In the genomic region with DNA sequence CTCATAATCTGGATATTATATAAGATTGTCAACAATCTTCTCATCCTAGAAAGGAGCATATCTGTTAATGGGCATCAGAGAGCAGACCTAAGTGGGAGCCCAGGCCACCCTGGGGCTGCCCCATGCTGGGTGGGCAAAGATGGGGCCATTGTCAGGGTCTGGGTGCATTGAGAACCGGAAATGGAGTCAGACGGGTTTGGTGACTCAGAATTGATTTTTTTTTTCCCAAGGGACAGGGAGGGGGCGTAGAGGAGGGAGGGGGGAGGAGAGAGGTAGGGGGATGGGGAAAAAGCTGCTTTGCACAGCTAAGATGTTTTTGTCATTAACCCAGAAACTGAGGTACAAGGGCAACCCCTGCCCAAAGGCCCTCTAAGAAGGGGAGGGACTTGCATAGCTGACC, we compare ENCODE assay signal across 8 cellular contexts. TPM values are rescaled to one million over a fixed set of nuclear protein-coding genes. Genes with fewer than 3 reads are reported as not detected.
A peak's percentile ranks its signal among the peaks of the same experiment; 100 is the strongest.
DNase-seq lines count a peak whose midpoint lies in the region; ATAC-seq and TF ChIP-seq lines count a peak whose summit lies in the region.

No MANE protein-coding gene starts in this region.

- H3K4me3 Mint-ChIP-seq in activated T-helper 17 cell treated with anti-CD3 and anti-CD28 coated beads, Interleukin-2, amount 50 U/mL, for 72 hours: peak overlapping the region; percentile 91

- no peaks in the 10 kb centered on the region for H3K4me1 ChIP-seq in HEK293 (ENCODE audit: control insufficient read depth, insufficient read depth, low read length)
- H3K4me1 ChIP-seq in lower lobe of right lung: peaks cover 14% of the 10 kb centered on the region
- peaks cover 15% of the 10 kb centered on the region for H3K4me1 ChIP-seq in body of pancreas
- peaks cover 7% of the 10 kb centered on the region for H3K4me1 ChIP-seq in prostate gland (replicated peaks)

- peak overlapping the region; percentile 87 for H3K27ac Mint-ChIP-seq in activated T-helper 17 cell treated with anti-CD3 and anti-CD28 coated beads, Interleukin-2, amount 50 U/mL, for 72 hours

- DNase-seq in BJ (ENCODE audit: low read depth) (no peak), lower lobe of right lung (no peak), ecto neural progenitor cell (ENCODE audit: low spot score) (no peak), GM19240 (ENCODE audit: insufficient read length, low spot score) (no peak), body of pancreas (no peak), prostate gland (ENCODE audit: low spot score) (no peak)

- peaks cover 35% of the 10 kb centered on the region for H3K36me3 Mint-ChIP-seq in activated T-helper 17 cell treated with anti-CD3 and anti-CD28 coated beads, Interleukin-2, amount 50 U/mL, for 72 hours (ENCODE audit: low read depth)

- H3K27ac ChIP-seq in HEK293 (ENCODE audit: extremely low read depth, low read depth, low read length): no peak overlapping the region
- no peak overlapping the region for H3K27ac ChIP-seq in lower lobe of right lung
- no peak overlapping the region for H3K27ac ChIP-seq in body of pancreas
- H3K27ac ChIP-seq in prostate gland: no peak overlapping the region

- H3K4me3 ChIP-seq in BJ (ENCODE audit: low read depth, low read length) (peak overlapping the region; percentile 65), HEK293 (ENCODE audit: low read depth, low read length) (peak overlapping the region; percentile 60; the same call in 1 of the 2 replicates), lower lobe of right lung (peak overlapping the region; percentile 68), body of pancreas (no peak overlapping the region), prostate gland (no peak overlapping the region)

- CTCF ChIA-PET in BJ (lab: Yijun Ruan, JAX) (interaction anchor here (2.7 to 32.2 kb wide), 3 partner anchors 9 to 49 kb away, joined by 12 to 1371 read pairs (median 14); a partner anchor contains a TSS), HEK293 (lab: Yijun Ruan, JAX) (interaction anchor here (0.6 to 36.3 kb wide), 4 partner anchors 8 to 372 kb away, joined by 3 to 1152 read pairs (median 22); a partner anchor contains a TSS)

- POLR2A ChIA-PET in BJ (lab: Charles Lee): no interaction called here
- POLR2A ChIA-PET in HEK293 (lab: Yijun Ruan, JAX): interaction anchor here (1.2 kb wide), 1 partner anchor 59 kb away, joined by 3 read pairs; no protein-coding TSS in a partner anchor

- intact Hi-C loops in lower lobe of right lung (cut with DNase I) (no loop called here), body of pancreas (cut with DNase I) (loop anchor here (5.0 kb wide), 1 partner anchor 42 kb away; no protein-coding TSS in a partner anchor), prostate gland (cut with DNase I) (no loop called here)

- no peaks in the 10 kb centered on the region for H3K9me3 ChIP-seq in HEK293 (ENCODE audit: control insufficient read depth, insufficient read depth, low read depth, low read length)
- H3K9me3 ChIP-seq in lower lobe of right lung: no peaks in the 10 kb centered on the region
- H3K9me3 ChIP-seq in body of pancreas: no peaks in the 10 kb centered on the region
- no peaks in the 10 kb centered on the region for H3K9me3 ChIP-seq in prostate gland

- H3K36me3 ChIP-seq in BJ (ENCODE audit: control insufficient read depth, insufficient read depth, low read length) (peaks cover 32% of the 10 kb centered on the region), HEK293 (ENCODE audit: control insufficient read depth in 2 of 2, insufficient read depth in 1 of 2, low read length in 2 of 2) (peaks cover 0 to 36% of the 10 kb centered on the region in 2 experiments; a peak in 1 of 3 replicates), lower lobe of right lung (peaks cover 25% of the 10 kb centered on the region), body of pancreas (replicated peaks in 1 of 2; ENCODE audit: insufficient read depth in 1 of 2, low read depth in 2 of 2) (no peaks in the 10 kb centered on the region), prostate gland (no peaks in the 10 kb centered on the region)

- H3K27me3 Mint-ChIP-seq in activated T-helper 17 cell treated with anti-CD3 and anti-CD28 coated beads, Interleukin-2, amount 50 U/mL, for 72 hours: no peaks in the 10 kb centered on the region

- ATAC-seq in activated T-helper 17 cell treated with anti-CD3 and anti-CD28 coated beads, Interleukin-2, amount 50 U/mL, for 72 hours (replicated peaks): no peak
- ATAC-seq in lower lobe of right lung (no peak), body of pancreas (no peak)

- H3K9me3 Mint-ChIP-seq in activated T-helper 17 cell treated with anti-CD3 and anti-CD28 coated beads, Interleukin-2, amount 50 U/mL, for 72 hours: no peaks in the 10 kb centered on the region

- no peaks in the 10 kb centered on the region for H3K27me3 ChIP-seq in BJ (ENCODE audit: control insufficient read depth, insufficient read depth, low read length)
- no peaks in the 10 kb centered on the region for H3K27me3 ChIP-seq in lower lobe of right lung (ENCODE audit: low read depth)
- H3K27me3 ChIP-seq in body of pancreas: no peaks in the 10 kb centered on the region
- H3K27me3 ChIP-seq in prostate gland (replicated peaks; ENCODE audit: insufficient read depth): no peaks in the 10 kb centered on the region

- TF ChIP-seq CTCF in BJ (IDR thresholded peaks at IDR 0.05; ENCODE audit: insufficient read depth, low read depth, low read length) (no peak), HEK293 (tag by site-specific recombination; IDR thresholded peaks at IDR 0.05) (no peak), lower lobe of right lung (IDR thresholded peaks at IDR 0.05) (no peak), body of pancreas (IDR thresholded peaks at IDR 0.05) (no peak), prostate gland (IDR thresholded peaks at IDR 0.05) (no peak)

- no peak for TF ChIP-seq POLR2A in body of pancreas (IDR thresholded peaks at IDR 0.05)
- no peak for TF ChIP-seq POLR2A in prostate gland (IDR thresholded peaks at IDR 0.05)

- peaks cover 24% of the 10 kb centered on the region for H3K4me1 Mint-ChIP-seq in activated T-helper 17 cell treated with anti-CD3 and anti-CD28 coated beads, Interleukin-2, amount 50 U/mL, for 72 hours

- 6 to 8% methylated on average over 3 of the region's 3 CpGs for WGBS in body of pancreas, 2 donors
- WGBS in prostate gland: 14% methylated on average over 3 of the region's 3 CpGs

TF ChIP-seq in HEK293, 187 proteins besides CTCF, POLR2A, EP300 and RAD21 (continues in another document):
- peak; percentile 71 for TF ChIP-seq ZIC2 (tag by site-specific recombination; IDR thresholded peaks at IDR 0.05)
- TF ChIP-seq, protein P1, sequence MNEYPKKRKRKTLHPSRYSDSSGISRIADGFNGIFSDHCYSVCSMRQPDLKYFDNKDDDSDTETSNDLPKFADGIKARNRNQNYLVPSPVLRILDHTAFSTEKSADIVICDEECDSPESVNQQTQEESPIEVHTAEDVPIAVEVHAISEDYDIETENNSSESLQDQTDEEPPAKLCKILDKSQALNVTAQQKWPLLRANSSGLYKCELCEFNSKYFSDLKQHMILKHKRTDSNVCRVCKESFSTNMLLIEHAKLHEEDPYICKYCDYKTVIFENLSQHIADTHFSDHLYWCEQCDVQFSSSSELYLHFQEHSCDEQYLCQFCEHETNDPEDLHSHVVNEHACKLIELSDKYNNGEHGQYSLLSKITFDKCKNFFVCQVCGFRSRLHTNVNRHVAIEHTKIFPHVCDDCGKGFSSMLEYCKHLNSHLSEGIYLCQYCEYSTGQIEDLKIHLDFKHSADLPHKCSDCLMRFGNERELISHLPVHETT (tag by site-specific recombination; IDR thresholded peaks at IDR 0.05): no peak
- TF ChIP-seq GLIS2 (tag by site-specific recombination; IDR thresholded peaks at IDR 0.05): 0 out of 2 replicates have a peak, but pooled peaks have one; percentile 11
- TF ChIP-seq, protein P2, sequence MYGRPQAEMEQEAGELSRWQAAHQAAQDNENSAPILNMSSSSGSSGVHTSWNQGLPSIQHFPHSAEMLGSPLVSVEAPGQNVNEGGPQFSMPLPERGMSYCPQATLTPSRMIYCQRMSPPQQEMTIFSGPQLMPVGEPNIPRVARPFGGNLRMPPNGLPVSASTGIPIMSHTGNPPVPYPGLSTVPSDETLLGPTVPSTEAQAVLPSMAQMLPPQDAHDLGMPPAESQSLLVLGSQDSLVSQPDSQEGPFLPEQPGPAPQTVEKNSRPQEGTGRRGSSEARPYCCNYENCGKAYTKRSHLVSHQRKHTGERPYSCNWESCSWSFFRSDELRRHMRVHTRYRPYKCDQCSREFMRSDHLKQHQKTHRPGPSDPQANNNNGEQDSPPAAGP (tag by site-specific recombination; IDR thresholded peaks at IDR 0.05): peak; percentile 42; the same call in 1 of the 2 replicates
- no peak for TF ChIP-seq OVOL3 (tag by site-specific recombination; IDR thresholded peaks at IDR 0.05)
- TF ChIP-seq SETDB1 (IDR thresholded peaks at IDR 0.05; ENCODE audit: insufficient read length, low read length): no peak

RNA-seq across cellular contexts. Expression of a gene that starts 1.3 kb away (rescaled TPM):
- 5.7 and 8.7 TPM in 2 replicates for polyA plus RNA-seq in BJ (2011; rRNA removed)
- polyA minus RNA-seq in BJ (2011; rRNA and poly(A)+ RNA removed): 6.1 and 7.6 TPM in 2 replicates
- 10 to 100 TPM; 14.5 to 15.3 TPM for total RNA-seq in activated T-helper 17 cell treated with anti-CD3 and anti-CD28 coated beads, Interleukin-2, amount 50 U/mL, for 72 hours
- total RNA-seq in lower lobe of right lung (3.8 TPM), body of pancreas (1 to 10 TPM; 2.6 to 5.9 TPM), prostate gland (10 to 100 TPM in 1 of 2 donors, 1 to 10 TPM in 1; 3.0 to 29.4 TPM)

RNA-seq across cellular contexts. Expression of a gene that starts 8.9 kb away (rescaled TPM):
- polyA plus RNA-seq in BJ (2011; rRNA removed): 8.2 and 10.8 TPM in 2 replicates
- polyA minus RNA-seq in BJ (2011; rRNA and poly(A)+ RNA removed): 9.3 and 14.3 TPM in 2 replicates
- 10 to 100 TPM in 1 of 2 donors, 1 to 10 TPM in 1; 7.6 to 19.2 TPM for total RNA-seq in activated T-helper 17 cell treated with anti-CD3 and anti-CD28 coated beads, Interleukin-2, amount 50 U/mL, for 72 hours
- total RNA-seq in lower lobe of right lung (15.1 TPM), body of pancreas (1 to 10 TPM; 6.2 to 6.9 TPM), prostate gland (10 to 100 TPM; 12.0 to 12.3 TPM)

RNA-seq across cellular contexts. Expression of a gene that starts 18.7 kb away (rescaled TPM):
- polyA plus RNA-seq in BJ (2011; rRNA removed): 58.8 and 73.1 TPM in 2 replicates
- polyA minus RNA-seq in BJ (2011; rRNA and poly(A)+ RNA removed): 27.8 and 31.3 TPM in 2 replicates
- not detected for total RNA-seq in activated T-helper 17 cell treated with anti-CD3 and anti-CD28 coated beads, Interleukin-2, amount 50 U/mL, for 72 hours
- total RNA-seq in lower lobe of right lung (1.5 TPM), body of pancreas (1 to 10 TPM; 1.8 to 2.3 TPM), prostate gland (10 to 100 TPM in 1 of 2 donors, 1 to 10 TPM in 1; 1.3 to 48.1 TPM)

RNA-seq across cellular contexts. Expression of a gene that starts 24.5 kb away (rescaled TPM):
- polyA plus RNA-seq in BJ (2011; rRNA removed): 2.9 and 3.4 TPM in 2 replicates
- 1.8 and 3.6 TPM in 2 replicates for polyA minus RNA-seq in BJ (2011; rRNA and poly(A)+ RNA removed)
- 1 to 10 TPM; 1.1 to 1.2 TPM for total RNA-seq in activated T-helper 17 cell treated with anti-CD3 and anti-CD28 coated beads, Interleukin-2, amount 50 U/mL, for 72 hours
- total RNA-seq in lower lobe of right lung: 9.1 TPM
- 1 to 10 TPM; 2.6 to 8.6 TPM for total RNA-seq in body of pancreas
- 10 to 100 TPM in 1 of 2 donors, 1 to 10 TPM in 1; 9.5 to 13.2 TPM for total RNA-seq in prostate gland

RNA-seq across cellular contexts. Expression of a gene that starts 54.7 kb away (rescaled TPM):
- polyA plus RNA-seq in BJ (2011; rRNA removed): not detected in 2 replicates
- not detected in 2 replicates for polyA minus RNA-seq in BJ (2011; rRNA and poly(A)+ RNA removed)
- under 1 TPM in 1 of 2 donors, not detected in 1; 0.45 TPM for total RNA-seq in activated T-helper 17 cell treated with anti-CD3 and anti-CD28 coated beads, Interleukin-2, amount 50 U/mL, for 72 hours
- not detected for total RNA-seq in lower lobe of right lung
- not detected for total RNA-seq in body of pancreas
- total RNA-seq in prostate gland: 1 to 10 TPM in 1 of 2 donors, not detected in 1; 1.2 TPM

Comparison
In these comparisons a context has a peak if more than half of its experiments do, and no peak if none do; other contexts are left out.
1. H3K4me3 ChIP-seq: peak in BJ (single experiment), HEK293 (single experiment) and lower lobe of right lung (single experiment); none in body of pancreas (0 of 2) and prostate gland (0 of 2).